In genomic region chr17:60170835-60171752, GRCh38 we compare ENCODE assay signal across 8 cellular contexts. TPM values are rescaled to one million over a fixed set of nuclear protein-coding genes. Genes with fewer than 3 reads are reported as not detected.
DNase-seq lines count a peak whose midpoint lies in the region; ATAC-seq, FAIRE-seq and TF ChIP-seq lines count a peak whose summit lies in the region.

No MANE protein-coding gene starts in this region.

- TF ChIP-seq POLR2A in endothelial cell of umbilical vein (IDR thresholded peaks at IDR 0.05; ENCODE audit: low read depth, low read length): no peak

- intact Hi-C loops in activated CD4-positive, alpha-beta T cell treated with anti-CD3 and anti-CD28 coated beads, Interleukin-2, amount 10 ng/mL, durations not matched to agents 24 days and 14 days (cut with micrococcal nuclease): no loop called here
- intact Hi-C loops in endothelial cell of umbilical vein (cut with micrococcal nuclease): loop anchor here (1.0 to 5.0 kb wide), 2 partner anchors 28 to 221 kb away; partner anchors contain the start of gene USP32

- dilution Hi-C loops in endothelial cell of umbilical vein (cut with MboI; ENCODE audit: extremely low pct_ligation_motif_present, low sequenced_read_pairs): no loop called here

- peak overlapping the region; percentile 87 for H3K27ac Mint-ChIP-seq in activated CD4-positive, alpha-beta T cell treated with anti-CD3 and anti-CD28 coated beads, Interleukin-2, amount 10 ng/mL, durations not matched to agents 24 days and 14 days
- H3K27ac Mint-ChIP-seq in stimulated activated effector memory CD8-positive, alpha-beta T cell treated with anti-CD3 and anti-CD28 coated beads, Interleukin-12 subunit alpha, Interleukin-12 subunit beta, amount 100 ng/mL, for 72 hours: peak overlapping the region; percentile 6

- no peaks in the 10 kb centered on the region for H3K9me3 Mint-ChIP-seq in activated CD4-positive, alpha-beta T cell treated with anti-CD3 and anti-CD28 coated beads, Interleukin-2, amount 10 ng/mL, durations not matched to agents 24 days and 14 days
- no peaks in the 10 kb centered on the region for H3K9me3 Mint-ChIP-seq in stimulated activated effector memory CD8-positive, alpha-beta T cell treated with anti-CD3 and anti-CD28 coated beads, Interleukin-12 subunit alpha, Interleukin-12 subunit beta, amount 100 ng/mL, for 72 hours

- no peaks in the 10 kb centered on the region for H3K79me2 ChIP-seq in endothelial cell of umbilical vein (ENCODE audit: control insufficient read depth, insufficient read depth, low read length)

- H3K4me2 ChIP-seq in endothelial cell of umbilical vein (ENCODE audit: insufficient read depth, low read length): no peak overlapping the region

- CTCF ChIA-PET in endothelial cell of umbilical vein (lab: Charles Lee): interaction anchor here (0.7 to 3.5 kb wide), 6 partner anchors 10 to 60 kb away, joined by 3 to 42 read pairs (median 4); no protein-coding TSS in a partner anchor

- H3K4me3 ChIP-seq in endothelial cell of umbilical vein (replicated peaks in 1 of 3; ENCODE audit: insufficient read depth in 1 of 3, low read depth in 1 of 3, low read length in 3 of 3): no peak overlapping the region

- no peaks in the 10 kb centered on the region for H3K9me1 ChIP-seq in endothelial cell of umbilical vein (replicated peaks; ENCODE audit: control insufficient read depth, extremely low read depth, insufficient read depth, low read length)

- H4K20me1 ChIP-seq in endothelial cell of umbilical vein (replicated peaks; ENCODE audit: control insufficient read depth, extremely low read depth, insufficient read depth, low read length): no peaks in the 10 kb centered on the region

- no peaks in the 10 kb centered on the region for H3K27me3 Mint-ChIP-seq in activated CD4-positive, alpha-beta T cell treated with anti-CD3 and anti-CD28 coated beads, Interleukin-2, amount 10 ng/mL, durations not matched to agents 24 days and 14 days

- no peaks in the 10 kb centered on the region for H3K27me3 ChIP-seq in endothelial cell of umbilical vein (ENCODE audit: control insufficient read depth in 2 of 2, insufficient read depth in 2 of 2, low read length in 2 of 2)

- H3K27ac ChIP-seq in endothelial cell of umbilical vein (ENCODE audit: insufficient read depth, low read depth, low read length): peak overlapping the region; percentile 48

- H3K36me3 ChIP-seq in endothelial cell of umbilical vein (ENCODE audit: control insufficient read depth in 2 of 2, extremely low read depth in 1 of 2, insufficient read depth in 2 of 2, low read length in 2 of 2): no peaks in the 10 kb centered on the region

- no peak overlapping the region for H3K9ac ChIP-seq in endothelial cell of umbilical vein (replicated peaks; ENCODE audit: extremely low read depth, insufficient read depth, low read length)

- no peak for FAIRE-seq in endothelial cell of umbilical vein (lab: Jason Lieb, UNC)

- H3K36me3 Mint-ChIP-seq in activated CD4-positive, alpha-beta T cell treated with anti-CD3 and anti-CD28 coated beads, Interleukin-2, amount 10 ng/mL, durations not matched to agents 24 days and 14 days (ENCODE audit: low read depth): no peaks in the 10 kb centered on the region
- H3K36me3 Mint-ChIP-seq in stimulated activated effector memory CD8-positive, alpha-beta T cell treated with anti-CD3 and anti-CD28 coated beads, Interleukin-12 subunit alpha, Interleukin-12 subunit beta, amount 100 ng/mL, for 72 hours: peaks cover 5% of the 10 kb centered on the region

- no peak overlapping the region for H3K4me3 Mint-ChIP-seq in activated CD4-positive, alpha-beta T cell treated with anti-CD3 and anti-CD28 coated beads, Interleukin-2, amount 10 ng/mL, durations not matched to agents 24 days and 14 days
- H3K4me3 Mint-ChIP-seq in stimulated activated effector memory CD8-positive, alpha-beta T cell treated with anti-CD3 and anti-CD28 coated beads, Interleukin-12 subunit alpha, Interleukin-12 subunit beta, amount 100 ng/mL, for 72 hours: no peak overlapping the region

- H2AFZ ChIP-seq in endothelial cell of umbilical vein (ENCODE audit: low read depth, low read length): no peak overlapping the region

- ATAC-seq in stimulated activated effector memory CD8-positive, alpha-beta T cell treated with anti-CD3 and anti-CD28 coated beads, Interleukin-12 subunit alpha, Interleukin-12 subunit beta, amount 100 ng/mL, for 72 hours: peak; percentile 61
- ATAC-seq in HG02981 (IDR thresholded peaks at IDR 0.05; ENCODE audit: unreplicated experiment) (no peak), HG03045 (IDR thresholded peaks at IDR 0.05; ENCODE audit: unreplicated experiment) (no peak)

- peaks cover 20% of the 10 kb centered on the region for H3K4me1 ChIP-seq in endothelial cell of umbilical vein (ENCODE audit: control insufficient read depth, extremely low read depth, insufficient read depth, low read length)

- TSS peak; percentile 87 for BruUV-seq in endothelial cell of umbilical vein (replicated peaks; lab: Mats Ljungman, UMichigan)

- no peaks in the 10 kb centered on the region for H3K9me3 ChIP-seq in endothelial cell of umbilical vein (replicated peaks; ENCODE audit: control insufficient read depth, insufficient read depth, low read length)

- no peak for TF ChIP-seq CTCF in endothelial cell of umbilical vein (IDR thresholded peaks at IDR 0.05; ENCODE audit: extremely low read depth in 1 of 2, insufficient read depth in 1 of 2, low read depth in 1 of 2, low read length in 2 of 2)

- POLR2A ChIA-PET in endothelial cell of umbilical vein (lab: Charles Lee): interaction anchor here (0.9 kb wide), 1 partner anchor 9 kb away, joined by 3 read pairs; no protein-coding TSS in a partner anchor

- DNase-seq in activated CD4-positive, alpha-beta T cell treated with anti-CD3 and anti-CD28 coated beads, Interleukin-2, amount 10 ng/mL, durations not matched to agents 24 days and 14 days: no peak
- no peak for DNase-seq in activated CD4-positive, alpha-beta T cell treated with anti-CD3 and anti-CD28 coated beads, Interleukin-2, amount 50 U/mL, for 1 hour
- DNase-seq in NCI-H69 (lab: John Stamatoyannopoulos, UW) (peak; percentile 92), endothelial cell of umbilical vein (ENCODE audit: low read depth, low spot score) (peak; percentile 71), T-helper 9 cell (no peak)
- DNase-seq in stimulated activated effector memory CD8-positive, alpha-beta T cell treated with anti-CD3 and anti-CD28 coated beads, Interleukin-12 subunit alpha, Interleukin-12 subunit beta, amount 100 ng/mL, for 72 hours (ENCODE audit: low spot score in 2 of 2): no peak

- H3K4me1 Mint-ChIP-seq in activated CD4-positive, alpha-beta T cell treated with anti-CD3 and anti-CD28 coated beads, Interleukin-2, amount 10 ng/mL, durations not matched to agents 24 days and 14 days: peaks cover 28% of the 10 kb centered on the region
- H3K4me1 Mint-ChIP-seq in stimulated activated effector memory CD8-positive, alpha-beta T cell treated with anti-CD3 and anti-CD28 coated beads, Interleukin-12 subunit alpha, Interleukin-12 subunit beta, amount 100 ng/mL, for 72 hours: peaks cover 14% of the 10 kb centered on the region

TF ChIP-seq in endothelial cell of umbilical vein, 7 proteins besides CTCF, POLR2A, EP300 and RAD21:
- TF ChIP-seq EZH2 (IDR thresholded peaks at IDR 0.05; ENCODE audit: borderline replicate concordance, low read depth, low read length, severe bottlenecking): no peak
- TF ChIP-seq MAX (IDR thresholded peaks at IDR 0.05; ENCODE audit: insufficient read depth, insufficient read length): no peak
- TF ChIP-seq FOS (IDR thresholded peaks at IDR 0.05; ENCODE audit: borderline replicate concordance, insufficient read depth, low read length): no peak
- TF ChIP-seq MYC (IDR thresholded peaks at IDR 0.05; ENCODE audit: low read depth, low read length): no peak
- TF ChIP-seq POLR2AphosphoS5 (IDR thresholded peaks at IDR 0.05; ENCODE audit: insufficient read depth, low read depth, low read length): no peak
- no peak for TF ChIP-seq GATA2 (IDR thresholded peaks at IDR 0.05; ENCODE audit: insufficient read depth, insufficient read length, low read depth, low read length)
- TF ChIP-seq JUN (IDR thresholded peaks at IDR 0.05; ENCODE audit: borderline replicate concordance, insufficient read depth, insufficient read length, low read depth): no peak

RNA-seq across cellular contexts. Expression of gene CA4, which starts 21.3 kb away (rescaled TPM):
- not detected in 2 replicates for total RNA-seq in activated CD4-positive, alpha-beta T cell treated with anti-CD3 and anti-CD28 coated beads, Interleukin-2, amount 10 ng/mL, durations not matched to agents 24 days and 14 days
- total RNA-seq in endothelial cell of umbilical vein: 0.29 TPM in 1 of 2 replicates, not detected in the other
- 0.10 and 0.17 TPM in 2 replicates for polyA plus RNA-seq in endothelial cell of umbilical vein
- polyA plus RNA-seq in endothelial cell of umbilical vein (2011; cell fraction: cytosol; rRNA removed): 0.14 and 0.17 TPM in 2 replicates
- 0.36 and 0.66 TPM in 2 replicates for polyA plus RNA-seq in endothelial cell of umbilical vein (2011; cell fraction: nucleus; rRNA removed)
- polyA plus RNA-seq in endothelial cell of umbilical vein (2012): not detected in 2 replicates
- 0.41 TPM in 1 of 2 replicates, not detected in the other for polyA minus RNA-seq in endothelial cell of umbilical vein
- polyA minus RNA-seq in endothelial cell of umbilical vein (2011; cell fraction: cytosol; rRNA and poly(A)+ RNA removed): not detected
- not detected in 2 replicates for polyA minus RNA-seq in endothelial cell of umbilical vein (2011; cell fraction: nucleus; rRNA and poly(A)+ RNA removed)

Comparison
In these comparisons a context has a peak if more than half of its experiments do, and no peak if none do; other contexts are left out.
1. DNase-seq: peak in NCI-H69 (single experiment) and endothelial cell of umbilical vein (single experiment); none in activated CD4-positive, alpha-beta T cell treated with anti-CD3 and anti-CD28 coated beads, Interleukin-2, amount 10 ng/mL, durations not matched to agents 24 days and 14 days (single experiment), activated CD4-positive, alpha-beta T cell treated with anti-CD3 and anti-CD28 coated beads, Interleukin-2, amount 50 U/mL, for 1 hour (single experiment), stimulated activated effector memory CD8-positive, alpha-beta T cell treated with anti-CD3 and anti-CD28 coated beads, Interleukin-12 subunit alpha, Interleukin-12 subunit beta, amount 100 ng/mL, for 72 hours (0 of 2) and T-helper 9 cell (single experiment).